Comparison of ENCODE assay signal across 8 cellular contexts in the genomic region with DNA sequence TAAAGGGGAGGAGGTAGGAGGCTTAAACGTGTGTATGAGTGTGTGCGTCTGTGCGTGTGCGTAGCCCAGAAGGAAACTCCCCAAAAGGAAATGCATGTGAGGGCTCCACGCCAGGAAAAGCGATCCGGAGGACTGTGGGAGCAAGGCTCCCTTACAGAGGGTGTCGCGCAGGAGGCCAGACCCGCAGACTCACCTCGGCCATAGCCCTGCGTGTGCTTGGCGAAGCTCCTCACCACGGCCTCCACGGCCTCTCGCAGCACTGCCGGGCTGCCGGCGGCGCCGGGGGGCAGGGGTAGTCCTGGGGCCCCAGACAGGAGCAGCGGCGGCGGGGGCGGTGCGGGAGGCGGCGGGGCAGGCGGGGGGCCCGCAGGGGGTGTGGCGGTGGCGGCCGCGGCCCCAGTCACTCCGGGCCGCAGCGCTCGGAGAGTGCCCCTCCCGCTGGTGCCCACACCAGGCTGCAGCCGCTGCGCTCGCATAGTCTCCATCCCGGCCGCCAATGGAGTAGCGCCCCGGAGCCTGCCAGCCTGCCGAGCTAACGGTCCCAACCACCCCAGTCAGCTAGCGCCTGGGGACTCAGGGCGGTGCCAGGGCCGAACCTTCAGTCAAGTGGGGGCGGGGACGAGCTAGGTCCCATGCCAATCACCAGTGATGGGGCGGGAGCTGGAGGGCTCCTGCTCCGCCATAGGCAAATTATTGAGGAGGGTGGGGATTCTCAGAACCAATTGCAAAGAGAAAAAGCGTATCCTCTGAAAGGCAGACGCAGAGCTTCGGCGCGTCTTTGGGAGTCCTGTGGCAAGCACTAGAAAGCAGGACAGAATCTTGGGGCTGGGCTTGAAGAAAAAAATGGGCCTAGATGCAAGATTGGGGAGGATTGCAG. TPM values are rescaled to one million over a fixed set of nuclear protein-coding genes. Genes with fewer than 3 reads are reported as not detected.
A peak's percentile ranks its signal among the peaks of the same experiment; 100 is the strongest.
DNase-seq lines count a peak whose midpoint lies in the region; ATAC-seq and TF ChIP-seq lines count a peak whose summit lies in the region.

A gene (minus strand): TSS at position 575 of the 877 bp plus-strand sequence. CDS start 90 bp downstream, at position 485.

- H3K27me3 Mint-ChIP-seq in CD14-positive monocyte (ENCODE audit: low read depth in 3 of 3): peaks cover 24 to 29% (median 25%) of the 10 kb centered on the region in 3 donors

- H3K27ac Mint-ChIP-seq in CD14-positive monocyte: peak within 1 kb of the TSS; percentile 81 to 92 (median 90)

- WGBS in liver: 1% methylated on average over 60 of the region's 60 CpGs

- H3K4me1 Mint-ChIP-seq in CD14-positive monocyte: peaks cover 76% of the 10 kb centered on the region

- peak within 1 kb of the TSS; percentile 81 to 91 for H3K9ac ChIP-seq in liver (ENCODE audit: low read depth in 1 of 2, low read length in 2 of 2)

- DNase-seq in CD14-positive monocyte (ENCODE audit: low spot score) (peak; percentile 90), NCI-H82 (lab: John Stamatoyannopoulos, UW) (peak; percentile 100), dorsolateral prefrontal cortex (peak; percentile 91 to 98 (median 97))
- DNase-seq in activated CD4-positive, alpha-beta T cell treated with anti-CD3 and anti-CD28 coated beads, Interleukin-2, amount 50 U/mL, for 48 hours: peak; percentile 95 to 97
- peak; percentile 96 for DNase-seq in stimulated activated CD4-positive, alpha-beta T cell treated with anti-CD3 and anti-CD28 coated beads, Interleukin-4, amount 100 ng/mL, for 24 hours

- H3K27ac ChIP-seq in dorsolateral prefrontal cortex (peak within 1 kb of the TSS; percentile 57 to 99 (median 96)), liver (ENCODE audit: low read depth in 1 of 2, low read length in 2 of 2) (peak within 1 kb of the TSS; percentile 80 to 88)

- H3K27me3 ChIP-seq in dorsolateral prefrontal cortex: no peaks in the 10 kb centered on the region
- no peaks in the 10 kb centered on the region for H3K27me3 ChIP-seq in liver (ENCODE audit: control insufficient read depth in 4 of 4, insufficient read depth in 4 of 4, low read length in 3 of 4)

- no peaks in the 10 kb centered on the region for H3K36me3 ChIP-seq in liver (ENCODE audit: control insufficient read depth in 4 of 4, insufficient read depth in 3 of 4, low read depth in 1 of 4, low read length in 3 of 4)

- H3K9me3 Mint-ChIP-seq in CD14-positive monocyte: peaks cover 0 to 7% (median 0%) of the 10 kb centered on the region in 7 donors

- H3K4me3 Mint-ChIP-seq in CD14-positive monocyte: peak within 1 kb of the TSS; percentile 89 to 95

- peaks cover 6 to 7% of the 10 kb centered on the region in 2 donors for H3K36me3 Mint-ChIP-seq in CD14-positive monocyte

- peak within 1 kb of the TSS; percentile 55 to 95 (median 79) for H3K4me3 ChIP-seq in dorsolateral prefrontal cortex
- H3K4me3 ChIP-seq in liver (ENCODE audit: low read depth in 1 of 3, low read length in 3 of 3): peak within 1 kb of the TSS; percentile 49 to 86 (median 71)

- no peaks in the 10 kb centered on the region for H3K9me3 ChIP-seq in liver (ENCODE audit: control insufficient read depth in 4 of 4, low read length in 3 of 4)

- TF ChIP-seq CTCF in CD14-positive monocyte (IDR thresholded peaks at IDR 0.05) (no peak), dorsolateral prefrontal cortex (IDR thresholded peaks at IDR 0.05 in 54 of 56, conservative IDR thresholded peaks at IDR 0.05 in 2 of 56; ENCODE audit: low read depth in 1 of 56, partially characterized antibody in 56 of 56) (peak in 29 of 56 donors; percentile 5 to 55 (median 21)), liver (IDR thresholded peaks at IDR 0.05; ENCODE audit: low read depth, low read length, missing input control) (no peak)

- H3K4me1 ChIP-seq in liver (ENCODE audit: control insufficient read depth in 4 of 4, insufficient read depth in 4 of 4, low read length in 3 of 4): peaks cover 16 to 64% (median 52%) of the 10 kb centered on the region in 4 donors

- peak in 1 of 2 donors; percentile 36 for TF ChIP-seq RAD21 in liver (IDR thresholded peaks at IDR 0.05)

- intact Hi-C loops in CD14-positive monocyte (cut with micrococcal nuclease) (loop anchor here in 1 of 2 donors (2.0 kb wide), 1 partner anchor 39 kb away; a partner anchor contains a TSS), dorsolateral prefrontal cortex (cut with DNase I) (loop anchor here (2.0 kb wide), 2 partner anchors 31 to 39 kb away; a partner anchor contains a TSS)

- ATAC-seq in GM19397 (IDR thresholded peaks at IDR 0.05; ENCODE audit: unreplicated experiment) (peak; percentile 82), HG03571 (IDR thresholded peaks at IDR 0.05; ENCODE audit: unreplicated experiment) (peak; percentile 80)

TF ChIP-seq in liver, 16 proteins besides CTCF, POLR2A, EP300 and RAD21:
- TF ChIP-seq RXRA (IDR thresholded peaks at IDR 0.05) (peak in 1 of 2 donors; percentile 46), SP1 (IDR thresholded peaks at IDR 0.05) (peak; percentile 76), NR2F2 (IDR thresholded peaks at IDR 0.05) (no peak), HNF4G (IDR thresholded peaks at IDR 0.05) (no peak), JUND (IDR thresholded peaks at IDR 0.05) (peak in 1 of 2 donors; percentile 34), TAF1 (conservative IDR thresholded peaks at IDR 0.05) (peak; percentile 85), EGR1 (IDR thresholded peaks at IDR 0.05; ENCODE audit: low read depth in 2 of 2) (no peak), GABPA (IDR thresholded peaks at IDR 0.05 in 1 of 2, conservative IDR thresholded peaks at IDR 0.05 in 1 of 2) (no peak), YY1 (IDR thresholded peaks at IDR 0.05) (peak; percentile 79), HNF4A (conservative IDR thresholded peaks at IDR 0.05) (no peak), FOXA2 (IDR thresholded peaks at IDR 0.05) (no peak), FOXA1 (IDR thresholded peaks at IDR 0.05) (no peak)
- TF ChIP-seq, protein P1, sequence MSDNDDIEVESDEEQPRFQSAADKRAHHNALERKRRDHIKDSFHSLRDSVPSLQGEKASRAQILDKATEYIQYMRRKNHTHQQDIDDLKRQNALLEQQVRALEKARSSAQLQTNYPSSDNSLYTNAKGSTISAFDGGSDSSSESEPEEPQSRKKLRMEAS (IDR thresholded peaks at IDR 0.05): no peak
- TF ChIP-seq, protein P2, sequence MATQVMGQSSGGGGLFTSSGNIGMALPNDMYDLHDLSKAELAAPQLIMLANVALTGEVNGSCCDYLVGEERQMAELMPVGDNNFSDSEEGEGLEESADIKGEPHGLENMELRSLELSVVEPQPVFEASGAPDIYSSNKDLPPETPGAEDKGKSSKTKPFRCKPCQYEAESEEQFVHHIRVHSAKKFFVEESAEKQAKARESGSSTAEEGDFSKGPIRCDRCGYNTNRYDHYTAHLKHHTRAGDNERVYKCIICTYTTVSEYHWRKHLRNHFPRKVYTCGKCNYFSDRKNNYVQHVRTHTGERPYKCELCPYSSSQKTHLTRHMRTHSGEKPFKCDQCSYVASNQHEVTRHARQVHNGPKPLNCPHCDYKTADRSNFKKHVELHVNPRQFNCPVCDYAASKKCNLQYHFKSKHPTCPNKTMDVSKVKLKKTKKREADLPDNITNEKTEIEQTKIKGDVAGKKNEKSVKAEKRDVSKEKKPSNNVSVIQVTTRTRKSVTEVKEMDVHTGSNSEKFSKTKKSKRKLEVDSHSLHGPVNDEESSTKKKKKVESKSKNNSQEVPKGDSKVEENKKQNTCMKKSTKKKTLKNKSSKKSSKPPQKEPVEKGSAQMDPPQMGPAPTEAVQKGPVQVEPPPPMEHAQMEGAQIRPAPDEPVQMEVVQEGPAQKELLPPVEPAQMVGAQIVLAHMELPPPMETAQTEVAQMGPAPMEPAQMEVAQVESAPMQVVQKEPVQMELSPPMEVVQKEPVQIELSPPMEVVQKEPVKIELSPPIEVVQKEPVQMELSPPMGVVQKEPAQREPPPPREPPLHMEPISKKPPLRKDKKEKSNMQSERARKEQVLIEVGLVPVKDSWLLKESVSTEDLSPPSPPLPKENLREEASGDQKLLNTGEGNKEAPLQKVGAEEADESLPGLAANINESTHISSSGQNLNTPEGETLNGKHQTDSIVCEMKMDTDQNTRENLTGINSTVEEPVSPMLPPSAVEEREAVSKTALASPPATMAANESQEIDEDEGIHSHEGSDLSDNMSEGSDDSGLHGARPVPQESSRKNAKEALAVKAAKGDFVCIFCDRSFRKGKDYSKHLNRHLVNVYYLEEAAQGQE (IDR thresholded peaks at IDR 0.05): peak; percentile 62
- TF ChIP-seq, protein P3, sequence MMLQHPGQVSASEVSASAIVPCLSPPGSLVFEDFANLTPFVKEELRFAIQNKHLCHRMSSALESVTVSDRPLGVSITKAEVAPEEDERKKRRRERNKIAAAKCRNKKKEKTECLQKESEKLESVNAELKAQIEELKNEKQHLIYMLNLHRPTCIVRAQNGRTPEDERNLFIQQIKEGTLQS (IDR thresholded peaks at IDR 0.05): no peak
- TF ChIP-seq, protein P4, sequence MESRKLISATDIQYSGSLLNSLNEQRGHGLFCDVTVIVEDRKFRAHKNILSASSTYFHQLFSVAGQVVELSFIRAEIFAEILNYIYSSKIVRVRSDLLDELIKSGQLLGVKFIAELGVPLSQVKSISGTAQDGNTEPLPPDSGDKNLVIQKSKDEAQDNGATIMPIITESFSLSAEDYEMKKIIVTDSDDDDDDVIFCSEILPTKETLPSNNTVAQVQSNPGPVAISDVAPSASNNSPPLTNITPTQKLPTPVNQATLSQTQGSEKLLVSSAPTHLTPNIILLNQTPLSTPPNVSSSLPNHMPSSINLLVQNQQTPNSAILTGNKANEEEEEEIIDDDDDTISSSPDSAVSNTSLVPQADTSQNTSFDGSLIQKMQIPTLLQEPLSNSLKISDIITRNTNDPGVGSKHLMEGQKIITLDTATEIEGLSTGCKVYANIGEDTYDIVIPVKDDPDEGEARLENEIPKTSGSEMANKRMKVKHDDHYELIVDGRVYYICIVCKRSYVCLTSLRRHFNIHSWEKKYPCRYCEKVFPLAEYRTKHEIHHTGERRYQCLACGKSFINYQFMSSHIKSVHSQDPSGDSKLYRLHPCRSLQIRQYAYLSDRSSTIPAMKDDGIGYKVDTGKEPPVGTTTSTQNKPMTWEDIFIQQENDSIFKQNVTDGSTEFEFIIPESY (IDR thresholded peaks at IDR 0.05): no peak

RNA-seq across cellular contexts. Expression of the gene that starts here (rescaled TPM):
- polyA plus RNA-seq in CD14-positive monocyte (1 to 10 TPM; 6.3 to 8.5 TPM), liver (1 to 10 TPM; 4.6 to 6.0 TPM)
- total RNA-seq in dorsolateral prefrontal cortex (10 to 100 TPM; 10.5 to 32.8 (median 17.8) TPM), liver (1 to 10 TPM; 6.5 to 8.6 TPM)

Comparison
In these comparisons a context has a peak if more than half of its experiments do, and no peak if none do; other contexts are left out.
1. Peak in every context shown above with its lines: DNase-seq, ATAC-seq, H3K4me3 ChIP-seq and H3K27ac ChIP-seq.
2. CTCF ChIP-seq: peak in dorsolateral prefrontal cortex (29 of 56); none in CD14-positive monocyte (single experiment) and liver (single experiment).